ENCODE assay signal across 20 cellular contexts in genomic region chr1:182723195-182723594, GRCh38. TPM values are rescaled to one million over a fixed set of nuclear protein-coding genes. Genes with fewer than 3 reads are reported as not detected.
DNase-seq lines count a peak whose midpoint lies in the region; ATAC-seq and TF ChIP-seq lines count a peak whose summit lies in the region.
"Had no signal": no experiment of that assay in that cellular context is flagged by ENCODE, and none has a peak within 500 bp of the region (broad histone marks: within the 10 kb centered on the region; RNA-seq: fewer than 3 reads in every experiment).

No MANE protein-coding gene starts in this region.

- no peak overlapping the region for H2BK120ac ChIP-seq in mesenchymal stem cell (ENCODE audit: low read depth, low read length)

- no peaks in the 10 kb centered on the region for H4K20me1 ChIP-seq in PC-9 (ENCODE audit: insufficient read depth)

- TF ChIP-seq CTCF in PC-9 (conservative IDR thresholded peaks at IDR 0.05) (no peak), heart right ventricle (IDR thresholded peaks at IDR 0.05) (no peak), testis (IDR thresholded peaks at IDR 0.05) (no peak)

- peak in 7 of 8 donors; percentile 37 to 89 (median 74) for ATAC-seq in heart right ventricle
- ATAC-seq: GM12878, Panc1 had no signal

- H3K4me1 Mint-ChIP-seq in activated naive CD4-positive, alpha-beta T cell treated with anti-CD3 and anti-CD28 coated beads for 36 hours (ENCODE audit: low read depth): peaks cover 3% of the 10 kb centered on the region
- H3K4me1 Mint-ChIP-seq in activated CD4-positive, alpha-beta memory T cell treated with anti-CD3 and anti-CD28 coated beads for 36 hours (ENCODE audit: low read depth): peaks cover 4% of the 10 kb centered on the region
- H3K4me1 Mint-ChIP-seq: CD14-positive monocyte had no signal

- peak overlapping the region; percentile 60; the same call in 1 of the 2 replicates for H2AFZ ChIP-seq in PC-9
- H2AFZ ChIP-seq in mesenchymal stem cell (ENCODE audit: low read depth, low read length): no peak overlapping the region

- no peak overlapping the region for H3K4ac ChIP-seq in mesenchymal stem cell (ENCODE audit: low read depth in 1 of 2, low read length in 2 of 2)

- peak overlapping the region; percentile 6 for H3K9ac ChIP-seq in mesenchymal stem cell (ENCODE audit: low read length)

- no peaks in the 10 kb centered on the region for H3K36me3 ChIP-seq in PC-9 (ENCODE audit: low read depth)
- H3K36me3 ChIP-seq in heart right ventricle: no peaks in the 10 kb centered on the region
- no peaks in the 10 kb centered on the region for H3K36me3 ChIP-seq in mesenchymal stem cell (ENCODE audit: control insufficient read depth in 1 of 2, insufficient read depth in 2 of 2, low read depth in 1 of 2, low read length in 2 of 2)
- no peaks in the 10 kb centered on the region for H3K36me3 ChIP-seq in testis (ENCODE audit: low read depth, missing control alignments)

- H3K79me1 ChIP-seq in mesenchymal stem cell (replicated peaks; ENCODE audit: low read length, poor library complexity, severe bottlenecking): no peaks in the 10 kb centered on the region

- H2BK15ac ChIP-seq in mesenchymal stem cell (ENCODE audit: low read depth, poor library complexity, severe bottlenecking): no peak overlapping the region

- H2BK12ac ChIP-seq in mesenchymal stem cell (ENCODE audit: low read length in 2 of 2): no peak overlapping the region

- DNase-seq in PC-9 (no peak), heart right ventricle (peak; percentile 52 to 55), mesenchymal stem cell (no peak), testis (peak; percentile 53), iPS-NIHi11 (ENCODE audit: low spot score) (no peak)
- DNase-seq in activated naive CD4-positive, alpha-beta T cell treated with anti-CD3 and anti-CD28 coated beads for 36 hours: no peak
- DNase-seq in activated CD4-positive, alpha-beta T cell treated with anti-CD3 and anti-CD28 coated beads for 4 hours: no peak
- DNase-seq in activated CD4-positive, alpha-beta memory T cell treated with anti-CD3 and anti-CD28 coated beads for 36 hours: no peak
- DNase-seq: ACHN, AML-193, DMS 273 treated with DMSO at 0.1 percent for 48 hours, GDM1, NCI-H1417, NCI-H1930, NCI-H2171, NCI-H446, NCI-H774 had no signal

- no peaks in the 10 kb centered on the region for H3K9me2 ChIP-seq in PC-9 (ENCODE audit: insufficient read depth)

- no peak overlapping the region for H4K91ac ChIP-seq in mesenchymal stem cell (ENCODE audit: low read length)

- H3K4me3 ChIP-seq in PC-9: no peak overlapping the region
- H3K4me3 ChIP-seq in heart right ventricle: no peak overlapping the region
- H3K4me3 ChIP-seq in mesenchymal stem cell (ENCODE audit: insufficient read depth in 1 of 2, low read depth in 1 of 2, low read length in 2 of 2): no peak overlapping the region
- H3K4me3 ChIP-seq in testis: no peak overlapping the region
- H3K4me3 ChIP-seq: GM12878 had no signal

- no TSS peak for BruUV-seq in PC-9 (replicated peaks; lab: Mats Ljungman, UMichigan)

- H3K27me3 Mint-ChIP-seq in activated naive CD4-positive, alpha-beta T cell treated with anti-CD3 and anti-CD28 coated beads for 36 hours (ENCODE audit: low read depth): no peaks in the 10 kb centered on the region
- H3K27me3 Mint-ChIP-seq in activated CD4-positive, alpha-beta memory T cell treated with anti-CD3 and anti-CD28 coated beads for 36 hours: no peaks in the 10 kb centered on the region

- no peaks in the 10 kb centered on the region for H3K27me3 ChIP-seq in PC-9 (ENCODE audit: insufficient read depth, low read depth)
- no peaks in the 10 kb centered on the region for H3K27me3 ChIP-seq in heart right ventricle
- H3K27me3 ChIP-seq in mesenchymal stem cell (ENCODE audit: control insufficient read depth in 1 of 2, insufficient read depth in 1 of 2, low read length in 2 of 2): no peaks in the 10 kb centered on the region
- H3K27me3 ChIP-seq in testis: no peaks in the 10 kb centered on the region

- intact Hi-C loops in PC-9 (cut with micrococcal nuclease; ENCODE audit: unreplicated experiment) (no loop called here), heart right ventricle (cut with DNase I) (no loop called here), testis (cut with DNase I; ENCODE audit: low total_unique reads) (no loop called here)
- intact Hi-C loops in activated naive CD4-positive, alpha-beta T cell treated with anti-CD3 and anti-CD28 coated beads for 36 hours (cut with micrococcal nuclease): no loop called here
- intact Hi-C loops in activated CD4-positive, alpha-beta memory T cell treated with anti-CD3 and anti-CD28 coated beads for 36 hours (cut with micrococcal nuclease): no loop called here

- no peaks in the 10 kb centered on the region for H3K9me3 Mint-ChIP-seq in activated naive CD4-positive, alpha-beta T cell treated with anti-CD3 and anti-CD28 coated beads for 36 hours
- H3K9me3 Mint-ChIP-seq in activated CD4-positive, alpha-beta memory T cell treated with anti-CD3 and anti-CD28 coated beads for 36 hours: no peaks in the 10 kb centered on the region
- H3K9me3 Mint-ChIP-seq: CD14-positive monocyte had no signal

- H3K4me2 ChIP-seq in PC-9: no peak overlapping the region
- no peak overlapping the region for H3K4me2 ChIP-seq in mesenchymal stem cell (ENCODE audit: low read length, poor library complexity, severe bottlenecking)

- no peak overlapping the region for H2BK5ac ChIP-seq in mesenchymal stem cell (ENCODE audit: low read depth, low read length, poor library complexity, severe bottlenecking)

- H3K4me1 ChIP-seq in PC-9 (replicated peaks; ENCODE audit: insufficient read depth) (no peaks in the 10 kb centered on the region), heart right ventricle (peaks cover 0 to 4% (median 0%) of the 10 kb centered on the region in 9 donors), mesenchymal stem cell (ENCODE audit: control insufficient read depth, insufficient read depth, low read depth, low read length) (peaks cover 4% of the 10 kb centered on the region), testis (no peaks in the 10 kb centered on the region)

- CTCF ChIA-PET in PC-9 (lab: Charles Lee): no interaction called here
- CTCF ChIA-PET in activated naive CD4-positive, alpha-beta T cell treated with anti-CD3 and anti-CD28 coated beads for 36 hours (lab: Charles Lee): no interaction called here
- CTCF ChIA-PET in activated CD4-positive, alpha-beta memory T cell treated with anti-CD3 and anti-CD28 coated beads for 36 hours (lab: Charles Lee): interaction anchor here (1.1 to 1.6 kb wide), 2 partner anchors 94 to 128 kb away, joined by 3 read pairs; no protein-coding TSS in a partner anchor

- no peak overlapping the region for H4K8ac ChIP-seq in mesenchymal stem cell (ENCODE audit: low read length)

- no peak overlapping the region for H3K27ac Mint-ChIP-seq in activated naive CD4-positive, alpha-beta T cell treated with anti-CD3 and anti-CD28 coated beads for 36 hours
- no peak overlapping the region for H3K27ac Mint-ChIP-seq in activated CD4-positive, alpha-beta memory T cell treated with anti-CD3 and anti-CD28 coated beads for 36 hours

- no peak overlapping the region for H2AK5ac ChIP-seq in mesenchymal stem cell (ENCODE audit: low read length, severe bottlenecking)

- no peaks in the 10 kb centered on the region for H3K9me3 ChIP-seq in PC-9 (ENCODE audit: insufficient read depth, low read depth)
- no peaks in the 10 kb centered on the region for H3K9me3 ChIP-seq in heart right ventricle
- no peaks in the 10 kb centered on the region for H3K9me3 ChIP-seq in mesenchymal stem cell (ENCODE audit: control insufficient read depth, low read length)
- no peaks in the 10 kb centered on the region for H3K9me3 ChIP-seq in testis

- H3K14ac ChIP-seq in mesenchymal stem cell (ENCODE audit: low read length in 2 of 2): no peak overlapping the region

- POLR2A ChIA-PET in PC-9 (lab: Charles Lee; ENCODE audit: unreplicated experiment): no interaction called here
- POLR2A ChIA-PET in activated CD4-positive, alpha-beta memory T cell treated with anti-CD3 and anti-CD28 coated beads for 36 hours (lab: Charles Lee): no interaction called here

- no peak overlapping the region for H3K18ac ChIP-seq in mesenchymal stem cell (ENCODE audit: low read depth in 1 of 2, low read length in 2 of 2)

- no peaks in the 10 kb centered on the region for H3K79me2 ChIP-seq in PC-9 (ENCODE audit: low read depth)

- no peak overlapping the region for H3K4me3 Mint-ChIP-seq in activated naive CD4-positive, alpha-beta T cell treated with anti-CD3 and anti-CD28 coated beads for 36 hours
- no peak overlapping the region for H3K4me3 Mint-ChIP-seq in activated CD4-positive, alpha-beta memory T cell treated with anti-CD3 and anti-CD28 coated beads for 36 hours
- H3K4me3 Mint-ChIP-seq: CD14-positive monocyte had no signal

- H3K23ac ChIP-seq in mesenchymal stem cell (ENCODE audit: low read length in 2 of 2): no peak overlapping the region

- no peaks in the 10 kb centered on the region for H3F3A ChIP-seq in PC-9 (ENCODE audit: insufficient read depth, low read depth)

- no peak overlapping the region for H3K27ac ChIP-seq in PC-9
- H3K27ac ChIP-seq in heart right ventricle: peak overlapping the region in 1 of 10 donors; percentile 9
- no peak overlapping the region for H3K27ac ChIP-seq in mesenchymal stem cell (ENCODE audit: low read length, poor library complexity, severe bottlenecking)
- no peak overlapping the region for H3K27ac ChIP-seq in testis

- no peak for TF ChIP-seq POLR2A in testis (IDR thresholded peaks at IDR 0.05)

- no peaks in the 10 kb centered on the region for H3K36me3 Mint-ChIP-seq in activated naive CD4-positive, alpha-beta T cell treated with anti-CD3 and anti-CD28 coated beads for 36 hours (ENCODE audit: low read depth)
- H3K36me3 Mint-ChIP-seq in activated CD4-positive, alpha-beta memory T cell treated with anti-CD3 and anti-CD28 coated beads for 36 hours: no peaks in the 10 kb centered on the region
- H3K36me3 Mint-ChIP-seq: CD14-positive monocyte had no signal

- WGBS in heart right ventricle, 2 donors: 67 to 75% methylated on average over 2 of the region's 2 CpGs
- 81% methylated on average over 2 of the region's 2 CpGs for WGBS in mesenchymal stem cell
- 78 to 82% methylated on average over 2 of the region's 2 CpGs for WGBS in testis, 2 donors

RNA-seq across cellular contexts. Expression of gene RGS8, which starts 38.8 kb away (rescaled TPM):
- not detected in 2 replicates for total RNA-seq in PC-9 (2021)
- under 1 TPM in 4 of 10 donors, not detected in 6; 0.05 to 0.56 (median 0.24) TPM for total RNA-seq in heart right ventricle
- polyA plus RNA-seq in heart right ventricle: not detected
- polyA plus RNA-seq in mesenchymal stem cell (2013, experiment 1 of 2): not detected
- not detected for polyA plus RNA-seq in mesenchymal stem cell (2013, experiment 2 of 2)
- total RNA-seq in testis: 1 to 10 TPM; 2.5 to 3.1 TPM
- polyA plus RNA-seq in testis (ENCODE audit: insufficient read depth, low read depth, low replicate concordance): 2.4 TPM
- not detected for total RNA-seq in activated naive CD4-positive, alpha-beta T cell treated with anti-CD3 and anti-CD28 coated beads for 36 hours
- total RNA-seq in activated CD4-positive, alpha-beta memory T cell treated with anti-CD3 and anti-CD28 coated beads for 36 hours: under 1 TPM in 1 of 2 experiments, not detected in 1; 0.05 TPM
- polyA plus RNA-seq: CD14-positive monocyte had no signal

Comparison
In these comparisons a context has a peak if more than half of its experiments do, and no peak if none do; other contexts are left out.
1. DNase-seq: peak in heart right ventricle (2 of 2) and testis (single experiment); none in PC-9 (0 of 2), mesenchymal stem cell (single experiment), activated naive CD4-positive, alpha-beta T cell treated with anti-CD3 and anti-CD28 coated beads for 36 hours (single experiment), activated CD4-positive, alpha-beta T cell treated with anti-CD3 and anti-CD28 coated beads for 4 hours (0 of 2), iPS-NIHi11 (single experiment) and activated CD4-positive, alpha-beta memory T cell treated with anti-CD3 and anti-CD28 coated beads for 36 hours (single experiment).